Comparison of ENCODE assay signal across 9 cellular contexts in the genomic region with DNA sequence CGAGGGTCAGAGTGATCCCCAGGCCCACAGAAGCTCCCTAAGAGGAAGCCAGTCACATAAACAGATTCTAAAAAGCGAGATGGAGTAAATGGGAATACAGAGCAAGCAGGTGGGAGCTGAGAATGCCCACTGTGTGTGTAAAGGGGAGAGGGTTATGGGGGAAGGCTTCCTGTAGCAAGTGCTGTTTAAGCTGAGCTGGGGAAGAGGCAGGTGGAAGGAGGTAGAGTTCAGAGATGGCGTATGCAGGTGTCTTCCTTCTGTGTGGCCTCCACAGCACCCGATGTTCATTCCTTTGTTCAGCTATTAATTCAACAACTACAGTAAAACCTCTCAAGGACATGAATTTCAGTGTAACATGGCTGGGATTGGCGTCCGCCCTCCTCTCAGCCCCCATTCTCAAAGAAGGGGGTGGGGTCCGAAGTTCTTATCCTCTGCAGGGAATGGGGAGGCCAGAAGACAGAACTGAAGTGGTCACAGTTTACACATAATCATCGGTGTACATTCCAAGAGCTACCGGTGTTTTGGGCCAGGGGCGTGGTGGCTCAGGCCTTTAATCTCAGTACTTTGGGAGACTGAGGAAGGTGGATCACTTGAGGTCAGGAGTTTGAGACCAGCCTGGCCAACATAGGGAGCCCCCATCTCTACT. TPM values are rescaled to one million over a fixed set of nuclear protein-coding genes. Genes with fewer than 3 reads are reported as not detected.
A peak's percentile ranks its signal among the peaks of the same experiment; 100 is the strongest.
DNase-seq lines count a peak whose midpoint lies in the region; ATAC-seq, FAIRE-seq and TF ChIP-seq lines count a peak whose summit lies in the region.
"Had no signal": no experiment of that assay in that cellular context is flagged by ENCODE, and none has a peak within 500 bp of the region (broad histone marks: within the 10 kb centered on the region; RNA-seq: fewer than 3 reads in every experiment).

No MANE protein-coding gene starts in this region.

- intact Hi-C loops in esophagus squamous epithelium (cut with DNase I): loop anchor here (5.0 kb wide), 1 partner anchor 89 kb away; a partner anchor contains a TSS
- intact Hi-C loops in sigmoid colon (cut with DNase I): loop anchor here (5.0 kb wide), 1 partner anchor 34 kb away; no protein-coding TSS in a partner anchor

- TF ChIP-seq EP300 in sigmoid colon (IDR thresholded peaks at IDR 0.05): no peak

- FAIRE-seq in GM12891 (lab: Jason Lieb, UNC): no peak

- no peaks in the 10 kb centered on the region for H3K4me1 ChIP-seq in RWPE2 (ENCODE audit: insufficient read depth, poor library complexity, severe bottlenecking)
- peaks cover 23 to 76% (median 35%) of the 10 kb centered on the region in 3 donors for H3K4me1 ChIP-seq in esophagus squamous epithelium
- H3K4me1 ChIP-seq in sigmoid colon: peaks cover 0 to 63% (median 58%) of the 10 kb centered on the region in 4 donors

- H3K27ac ChIP-seq in RWPE2 (ENCODE audit: poor library complexity, severe bottlenecking) (no peak overlapping the region), esophagus squamous epithelium (peak overlapping the region; percentile 81 to 94 (median 88)), sigmoid colon (peak overlapping the region; percentile 94 to 98 (median 96))

- no peaks in the 10 kb centered on the region for H3K36me3 ChIP-seq in RWPE2 (ENCODE audit: low read depth)
- peaks cover 0 to 17% (median 0%) of the 10 kb centered on the region in 3 donors for H3K36me3 ChIP-seq in esophagus squamous epithelium
- H3K36me3 ChIP-seq in sigmoid colon: no peaks in the 10 kb centered on the region

- TF ChIP-seq POLR2A in esophagus squamous epithelium (IDR thresholded peaks at IDR 0.05) (no peak), sigmoid colon (IDR thresholded peaks at IDR 0.05) (no peak), GM12891 (IDR thresholded peaks at IDR 0.05; ENCODE audit: low read depth, low read length) (no peak)

- in situ Hi-C loops in GM13976 (cut with MboI; ENCODE audit: low sequenced_read_pairs, unreplicated experiment): no loop called here

- WGBS in esophagus squamous epithelium, 2 donors: 46 to 49% methylated on average over 7 to 9 of the region's 10 CpGs
- WGBS in sigmoid colon, 2 donors: 73 to 76% methylated on average over 10 of the region's 10 CpGs

- no peak for TF ChIP-seq CTCF in RWPE2 (IDR thresholded peaks at IDR 0.05; ENCODE audit: poor library complexity, severe bottlenecking)
- no peak for TF ChIP-seq CTCF in esophagus squamous epithelium (IDR thresholded peaks at IDR 0.05)
- TF ChIP-seq CTCF in sigmoid colon (IDR thresholded peaks at IDR 0.05): no peak
- TF ChIP-seq CTCF in GM13976 (IDR thresholded peaks at IDR 0.05; ENCODE audit: borderline replicate concordance, control extremely low read depth, extremely low read depth, insufficient read depth, missing control alignments): no peak

- no peaks in the 10 kb centered on the region for H3K27me3 ChIP-seq in RWPE2 (ENCODE audit: insufficient read depth, poor library complexity, severe bottlenecking)
- no peaks in the 10 kb centered on the region for H3K27me3 ChIP-seq in esophagus squamous epithelium
- H3K27me3 ChIP-seq in sigmoid colon: no peaks in the 10 kb centered on the region

- no peak for ATAC-seq in RWPE2 (ENCODE audit: low read depth)
- ATAC-seq in GM19463 (IDR thresholded peaks at IDR 0.05; ENCODE audit: unreplicated experiment): no peak
- no peak for ATAC-seq in GM19467 (IDR thresholded peaks at IDR 0.05; ENCODE audit: unreplicated experiment)

- H3K4me3 ChIP-seq in GM08714 (ENCODE audit: low read length) (peak overlapping the region; percentile 73), RWPE2 (ENCODE audit: severe bottlenecking) (peak overlapping the region; percentile 82), esophagus squamous epithelium (peak overlapping the region; percentile 67 to 90 (median 78)), sigmoid colon (peak overlapping the region; percentile 72 to 99 (median 98))

- H3K9me3 ChIP-seq in RWPE2 (ENCODE audit: severe bottlenecking): no peaks in the 10 kb centered on the region
- no peaks in the 10 kb centered on the region for H3K9me3 ChIP-seq in esophagus squamous epithelium
- H3K9me3 ChIP-seq in sigmoid colon: no peaks in the 10 kb centered on the region

- DNase-seq in RWPE2 (ENCODE audit: low spot score) (no peak), esophagus squamous epithelium (lab: John Stamatoyannopoulos, UW) (no peak), sigmoid colon (no peak), GM13976 (ENCODE audit: low spot score) (no peak), GM12891 (ENCODE audit: insufficient read length, low spot score) (no peak)

TF ChIP-seq in GM12891, 5 proteins besides CTCF, POLR2A, EP300 and RAD21:
- no peak for TF ChIP-seq POLR2AphosphoS5 (IDR thresholded peaks at IDR 0.05; ENCODE audit: low read depth, low read length)
- no peak for TF ChIP-seq PAX5 (IDR thresholded peaks at IDR 0.05; ENCODE audit: insufficient read depth, low read length, severe bottlenecking)
- TF ChIP-seq SPI1 (IDR thresholded peaks at IDR 0.05; ENCODE audit: low read depth, low read length): no peak
- no peak for TF ChIP-seq TAF1 (IDR thresholded peaks at IDR 0.05; ENCODE audit: low read depth, low read length)
- no peak for TF ChIP-seq POU2F2 (IDR thresholded peaks at IDR 0.05; ENCODE audit: low read depth, low read length)

RNA-seq across cellular contexts. Expression of a gene that starts 1.8 kb away (rescaled TPM):
- 10 to 100 TPM; 10.6 to 26.9 (median 16.2) TPM for total RNA-seq in esophagus squamous epithelium
- 10 to 100 TPM; 37.2 to 54.8 (median 44.2) TPM for total RNA-seq in sigmoid colon
- 10 to 100 TPM in 1 of 3 donors, 1 to 10 TPM in 2; 3.6 to 10.5 (median 3.7) TPM for polyA plus RNA-seq in sigmoid colon
- polyA plus RNA-seq in GM12891 (2012; ENCODE audit: low read depth, missing spikeins): 8.1 TPM

RNA-seq across cellular contexts. Expression of a gene that starts 45.5 kb away (rescaled TPM):
- total RNA-seq in esophagus squamous epithelium: not detected
- not detected for total RNA-seq in sigmoid colon
- polyA plus RNA-seq in sigmoid colon: under 1 TPM in 1 of 3 donors, not detected in 2; 0.04 TPM
- polyA plus RNA-seq in GM12891 (2012; ENCODE audit: low read depth, missing spikeins): 0.05 TPM
- total RNA-seq: NCI-H460 had no signal
